1 cellular context compared by ENCODE assay signal in the genomic region with DNA sequence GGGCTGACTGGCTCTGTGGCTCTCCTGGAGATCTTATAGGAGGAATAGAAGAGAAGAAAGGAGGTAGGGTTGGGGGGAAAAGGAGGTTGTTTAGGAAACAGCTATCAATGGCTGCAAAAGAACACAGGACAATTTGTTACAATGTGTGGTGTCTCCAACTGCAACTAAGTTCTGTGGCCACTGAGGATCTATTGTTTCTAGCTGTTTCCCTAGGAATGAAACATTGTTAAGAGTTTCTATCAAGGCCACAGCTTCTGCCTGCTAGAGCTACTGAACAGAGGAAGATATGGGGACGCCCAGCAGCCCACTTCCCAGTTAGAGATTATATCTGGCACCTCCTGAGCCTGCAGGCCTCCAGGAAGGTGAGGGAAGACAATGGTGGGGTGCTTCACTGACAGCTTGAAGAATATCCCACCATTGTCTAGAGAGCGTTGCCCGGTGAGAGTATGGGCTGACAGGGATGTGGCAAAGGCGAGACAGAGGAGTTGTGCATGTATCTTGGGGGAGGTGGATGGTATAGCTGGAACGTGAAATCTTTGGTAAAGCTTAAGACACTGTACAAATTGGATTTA.
TF ChIP-seq lines count a peak whose summit lies in the region.

No MANE protein-coding gene starts in this region.

TF ChIP-seq in SK-N-SH treated with all-trans-retinoic acid at 6 μM for 48 hours, 23 proteins besides CTCF, POLR2A, EP300 and RAD21 (continued from another document):
- TF ChIP-seq GLIS3 (CRISPR knock-in tag; IDR thresholded peaks at IDR 0.05), result no peak
- no peak for TF ChIP-seq ZNF565 (CRISPR knock-in tag; conservative IDR thresholded peaks at IDR 0.05; ENCODE audit: low read depth)
- TF ChIP-seq, protein P1, sequence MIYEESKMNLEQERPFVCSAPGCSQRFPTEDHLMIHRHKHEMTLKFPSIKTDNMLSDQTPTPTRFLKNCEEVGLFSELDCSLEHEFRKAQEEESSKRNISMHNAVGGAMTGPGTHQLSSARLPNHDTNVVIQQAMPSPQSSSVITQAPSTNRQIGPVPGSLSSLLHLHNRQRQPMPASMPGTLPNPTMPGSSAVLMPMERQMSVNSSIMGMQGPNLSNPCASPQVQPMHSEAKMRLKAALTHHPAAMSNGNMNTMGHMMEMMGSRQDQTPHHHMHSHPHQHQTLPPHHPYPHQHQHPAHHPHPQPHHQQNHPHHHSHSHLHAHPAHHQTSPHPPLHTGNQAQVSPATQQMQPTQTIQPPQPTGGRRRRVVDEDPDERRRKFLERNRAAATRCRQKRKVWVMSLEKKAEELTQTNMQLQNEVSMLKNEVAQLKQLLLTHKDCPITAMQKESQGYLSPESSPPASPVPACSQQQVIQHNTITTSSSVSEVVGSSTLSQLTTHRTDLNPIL (CRISPR knock-in tag; IDR thresholded peaks at IDR 0.05; ENCODE audit: low read depth), result no peak
- no peak for TF ChIP-seq ZFP30 (CRISPR knock-in tag; IDR thresholded peaks at IDR 0.05)
- TF ChIP-seq TOX (CRISPR knock-in tag; IDR thresholded peaks at IDR 0.05; ENCODE audit: borderline replicate concordance), result no peak
- no peak for TF ChIP-seq TCF4 (CRISPR knock-in tag; IDR thresholded peaks at IDR 0.05; ENCODE audit: borderline replicate concordance)
- TF ChIP-seq, protein P2, sequence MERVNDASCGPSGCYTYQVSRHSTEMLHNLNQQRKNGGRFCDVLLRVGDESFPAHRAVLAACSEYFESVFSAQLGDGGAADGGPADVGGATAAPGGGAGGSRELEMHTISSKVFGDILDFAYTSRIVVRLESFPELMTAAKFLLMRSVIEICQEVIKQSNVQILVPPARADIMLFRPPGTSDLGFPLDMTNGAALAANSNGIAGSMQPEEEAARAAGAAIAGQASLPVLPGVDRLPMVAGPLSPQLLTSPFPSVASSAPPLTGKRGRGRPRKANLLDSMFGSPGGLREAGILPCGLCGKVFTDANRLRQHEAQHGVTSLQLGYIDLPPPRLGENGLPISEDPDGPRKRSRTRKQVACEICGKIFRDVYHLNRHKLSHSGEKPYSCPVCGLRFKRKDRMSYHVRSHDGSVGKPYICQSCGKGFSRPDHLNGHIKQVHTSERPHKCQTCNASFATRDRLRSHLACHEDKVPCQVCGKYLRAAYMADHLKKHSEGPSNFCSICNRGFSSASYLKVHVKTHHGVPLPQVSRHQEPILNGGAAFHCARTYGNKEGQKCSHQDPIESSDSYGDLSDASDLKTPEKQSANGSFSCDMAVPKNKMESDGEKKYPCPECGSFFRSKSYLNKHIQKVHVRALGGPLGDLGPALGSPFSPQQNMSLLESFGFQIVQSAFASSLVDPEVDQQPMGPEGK (CRISPR knock-in tag; IDR thresholded peaks at IDR 0.05; ENCODE audit: borderline replicate concordance), result no peak
- TF ChIP-seq, protein P3, sequence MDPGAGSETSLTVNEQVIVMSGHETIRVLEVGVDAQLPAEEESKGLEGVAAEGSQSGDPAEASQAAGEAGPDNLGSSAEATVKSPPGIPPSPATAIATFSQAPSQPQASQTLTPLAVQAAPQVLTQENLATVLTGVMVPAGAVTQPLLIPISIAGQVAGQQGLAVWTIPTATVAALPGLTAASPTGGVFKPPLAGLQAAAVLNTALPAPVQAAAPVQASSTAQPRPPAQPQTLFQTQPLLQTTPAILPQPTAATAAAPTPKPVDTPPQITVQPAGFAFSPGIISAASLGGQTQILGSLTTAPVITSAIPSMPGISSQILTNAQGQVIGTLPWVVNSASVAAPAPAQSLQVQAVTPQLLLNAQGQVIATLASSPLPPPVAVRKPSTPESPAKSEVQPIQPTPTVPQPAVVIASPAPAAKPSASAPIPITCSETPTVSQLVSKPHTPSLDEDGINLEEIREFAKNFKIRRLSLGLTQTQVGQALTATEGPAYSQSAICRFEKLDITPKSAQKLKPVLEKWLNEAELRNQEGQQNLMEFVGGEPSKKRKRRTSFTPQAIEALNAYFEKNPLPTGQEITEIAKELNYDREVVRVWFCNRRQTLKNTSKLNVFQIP (CRISPR knock-in tag; IDR thresholded peaks at IDR 0.05; ENCODE audit: borderline replicate concordance, low read depth), result no peak
- no peak for TF ChIP-seq BACH2 (CRISPR knock-in tag; IDR thresholded peaks at IDR 0.05; ENCODE audit: borderline replicate concordance)
- no peak for TF ChIP-seq ZC3H10 (CRISPR knock-in tag; IDR thresholded peaks at IDR 0.05)
